ENCODE assay signal across 23 cellular contexts in the genomic region with DNA sequence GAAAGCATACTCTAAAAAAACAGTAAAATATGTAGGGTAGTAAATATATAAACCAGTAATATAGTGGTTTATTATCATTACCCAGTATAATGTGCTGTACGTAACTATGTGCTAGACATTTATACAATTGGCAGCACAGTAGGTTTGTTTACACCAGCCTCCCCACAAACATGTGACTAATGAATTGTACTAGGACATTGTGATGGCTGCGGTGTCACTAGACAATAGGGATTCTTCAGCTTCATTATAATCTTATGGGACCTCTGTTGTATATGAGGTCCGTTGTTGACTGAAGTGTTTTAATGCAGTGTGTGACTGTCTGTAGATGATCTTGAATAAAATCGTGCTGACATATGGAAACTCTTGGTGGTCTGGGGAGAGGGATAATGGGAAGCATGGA.
DNase-seq lines count a peak whose midpoint lies in the region; ATAC-seq and TF ChIP-seq lines count a peak whose summit lies in the region.
"Had no signal": no experiment of that assay in that cellular context is flagged by ENCODE, and none has a peak within 500 bp of the region (broad histone marks: within the 10 kb centered on the region; RNA-seq: fewer than 3 reads in every experiment).

No MANE protein-coding gene starts in this region.

- H3K27ac Mint-ChIP-seq in type B pancreatic cell (peak overlapping the region; percentile 35), neural progenitor cell (no peak overlapping the region)
- H3K27ac Mint-ChIP-seq: activated naive CD4-positive, alpha-beta T cell treated with anti-CD3 and anti-CD28 coated beads, Interleukin-2, amount 10 ng/mL, durations not matched to agents 7 days and 5 days; activated T-helper 1 cell treated with anti-CD3 and anti-CD28 coated beads, Interleukin-12 subunit alpha, Interleukin-12 subunit beta, Interleukin-2, Interleukin-4 antibody, amounts not matched to agents 30 ng/mL and 10 ng/mL and 1 ng/mL, durations not matched to agents 14 hours and 24 hours and 36 hours; H9 had no signal

- H2AFZ ChIP-seq in neural progenitor cell (replicated peaks), result no peak overlapping the region

- no peaks in the 10 kb centered on the region for H3F3A ChIP-seq in neural progenitor cell (ENCODE audit: low read depth)

- H3K36me3 Mint-ChIP-seq in type B pancreatic cell (peaks cover 3% of the 10 kb centered on the region), neural progenitor cell (no peaks in the 10 kb centered on the region)
- H3K36me3 Mint-ChIP-seq: activated naive CD4-positive, alpha-beta T cell treated with anti-CD3 and anti-CD28 coated beads, Interleukin-2, amount 10 ng/mL, durations not matched to agents 7 days and 5 days had no signal

- no peak for ATAC-seq in HG03045 (IDR thresholded peaks at IDR 0.05; ENCODE audit: unreplicated experiment)
- ATAC-seq: Panc1, psoas muscle had no signal

- DNase-seq in NCI-H2171 treated with DMSO at 0.1 percent for 48 hours (lab: John Stamatoyannopoulos, UW), result peak; percentile 20
- DNase-seq in NCI-H2171 (lab: John Stamatoyannopoulos, UW), result no peak
- peak; percentile 49 to 75 for DNase-seq in SJSA1 (ENCODE audit: low read depth in 1 of 2, low spot score in 2 of 2)
- DNase-seq in type B pancreatic cell (ENCODE audit: extremely low spot score, unreplicated experiment), result no peak
- no peak for DNase-seq in neural progenitor cell (ENCODE audit: low spot score)
- no peak for DNase-seq in MG63
- DNase-seq: activated CD4-positive, CD25-positive, alpha-beta regulatory T cell; activated naive CD4-positive, alpha-beta T cell treated with anti-CD3 and anti-CD28 coated beads, Interleukin-2, amount 10 ng/mL, durations not matched to agents 7 days and 5 days; AML-193; DMS153; H9; heart left ventricle; kidney glomerular epithelial cell; MM.1S; psoas muscle; sigmoid colon; stimulated activated naive CD8-positive, alpha-beta T cell treated with anti-CD3 and anti-CD28 coated beads, Interleukin-15, Interleukin-2, amounts not matched to agents 100 U/mL and 50 U/mL, for 24 hours; T-helper 1 cell had no signal

- no peaks in the 10 kb centered on the region for H3K27me3 Mint-ChIP-seq in type B pancreatic cell
- H3K27me3 Mint-ChIP-seq in neural progenitor cell (ENCODE audit: insufficient read depth, low read depth), result peaks cover 3% of the 10 kb centered on the region
- H3K27me3 Mint-ChIP-seq: activated naive CD4-positive, alpha-beta T cell treated with anti-CD3 and anti-CD28 coated beads, Interleukin-2, amount 10 ng/mL, durations not matched to agents 7 days and 5 days had no signal

- H3K4me3 ChIP-seq in SJSA1 (no peak overlapping the region), mesodermal cell (ENCODE audit: extremely low read depth, insufficient read depth, low read length, poor library complexity, severe bottlenecking) (no peak overlapping the region), neural progenitor cell (no peak overlapping the region), MG63 (no peak overlapping the region)
- H3K4me3 ChIP-seq: heart left ventricle, lung, psoas muscle, sigmoid colon had no signal

- no peaks in the 10 kb centered on the region for H4K20me1 ChIP-seq in neural progenitor cell (ENCODE audit: low read depth)

- H3K9me3 ChIP-seq in SJSA1 (replicated peaks) (no peaks in the 10 kb centered on the region), mesodermal cell (ENCODE audit: control insufficient read depth, low read length) (no peaks in the 10 kb centered on the region), neural progenitor cell (ENCODE audit: low read depth) (no peaks in the 10 kb centered on the region), MG63 (no peaks in the 10 kb centered on the region)
- H3K9me3 ChIP-seq: heart left ventricle, psoas muscle, sigmoid colon had no signal

- H3K27me3 ChIP-seq in SJSA1 (replicated peaks) (no peaks in the 10 kb centered on the region), neural progenitor cell (no peaks in the 10 kb centered on the region), MG63 (no peaks in the 10 kb centered on the region)
- H3K27me3 ChIP-seq: heart left ventricle, sigmoid colon had no signal

- no peaks in the 10 kb centered on the region for H3K79me2 ChIP-seq in neural progenitor cell (ENCODE audit: low read depth)

- TF ChIP-seq CTCF in type B pancreatic cell (conservative IDR thresholded peaks at IDR 0.05) (no peak), neural progenitor cell (IDR thresholded peaks at IDR 0.05) (no peak)

- no peak overlapping the region for H3K4me2 ChIP-seq in neural progenitor cell

- WGBS in mesodermal cell (ENCODE audit: insufficient coverage in 2 of 2), 2 experiments, result 67 to 100% methylated on average over 1 to 2 of the region's 4 CpGs

- H3K4me1 ChIP-seq in SJSA1 (replicated peaks), result peaks cover 20% of the 10 kb centered on the region
- peaks cover 3% of the 10 kb centered on the region for H3K4me1 ChIP-seq in mesodermal cell (ENCODE audit: control insufficient read depth, insufficient read depth, low read length, poor library complexity, severe bottlenecking)
- H3K4me1 ChIP-seq in neural progenitor cell, result peaks cover 11% of the 10 kb centered on the region
- H3K4me1 ChIP-seq: psoas muscle, sigmoid colon had no signal

- no peaks in the 10 kb centered on the region for H3K36me3 ChIP-seq in SJSA1
- H3K36me3 ChIP-seq in mesodermal cell (ENCODE audit: control insufficient read depth, insufficient read depth, low read length), result no peaks in the 10 kb centered on the region
- H3K36me3 ChIP-seq in neural progenitor cell, result no peaks in the 10 kb centered on the region
- no peaks in the 10 kb centered on the region for H3K36me3 ChIP-seq in MG63
- H3K36me3 ChIP-seq: heart left ventricle, sigmoid colon had no signal

- no peak overlapping the region for H3K9ac ChIP-seq in neural progenitor cell

- H3K4me3 Mint-ChIP-seq in type B pancreatic cell, result no peak overlapping the region
- H3K4me3 Mint-ChIP-seq in neural progenitor cell, result no peak overlapping the region
- H3K4me3 Mint-ChIP-seq: activated naive CD4-positive, alpha-beta T cell treated with anti-CD3 and anti-CD28 coated beads, Interleukin-2, amount 10 ng/mL, durations not matched to agents 7 days and 5 days; activated T-helper 1 cell treated with anti-CD3 and anti-CD28 coated beads, Interleukin-12 subunit alpha, Interleukin-12 subunit beta, Interleukin-2, Interleukin-4 antibody, amounts not matched to agents 30 ng/mL and 10 ng/mL and 1 ng/mL, durations not matched to agents 14 hours and 24 hours and 36 hours; H9 had no signal

- H3K27ac ChIP-seq in SJSA1, result peak overlapping the region; percentile 5
- H3K27ac ChIP-seq in mesodermal cell (ENCODE audit: low read depth, low read length, severe bottlenecking), result peak overlapping the region; percentile 24
- no peak overlapping the region for H3K27ac ChIP-seq in neural progenitor cell
- H3K27ac ChIP-seq: psoas muscle, sigmoid colon had no signal

- peaks cover 6% of the 10 kb centered on the region for H3K9me3 Mint-ChIP-seq in type B pancreatic cell
- H3K9me3 Mint-ChIP-seq in neural progenitor cell, result no peaks in the 10 kb centered on the region
- H3K9me3 Mint-ChIP-seq: activated naive CD4-positive, alpha-beta T cell treated with anti-CD3 and anti-CD28 coated beads, Interleukin-2, amount 10 ng/mL, durations not matched to agents 7 days and 5 days; activated T-helper 1 cell treated with anti-CD3 and anti-CD28 coated beads, Interleukin-12 subunit alpha, Interleukin-12 subunit beta, Interleukin-2, Interleukin-4 antibody, amounts not matched to agents 30 ng/mL and 10 ng/mL and 1 ng/mL, durations not matched to agents 14 hours and 24 hours and 36 hours; H9 had no signal

- peaks cover 30% of the 10 kb centered on the region for H3K4me1 Mint-ChIP-seq in type B pancreatic cell (ENCODE audit: unreplicated experiment)
- peaks cover 6% of the 10 kb centered on the region for H3K4me1 Mint-ChIP-seq in neural progenitor cell

Comparison
In these comparisons a context has a peak if more than half of its experiments do, and no peak if none do; other contexts are left out.
1. DNase-seq: peak in NCI-H2171 treated with DMSO at 0.1 percent for 48 hours (single experiment) and SJSA1 (2 of 2); none in NCI-H2171 (single experiment), type B pancreatic cell (single experiment), neural progenitor cell (single experiment) and MG63 (single experiment).